ENCODE assay signal across 8 cellular contexts in the genomic region with DNA sequence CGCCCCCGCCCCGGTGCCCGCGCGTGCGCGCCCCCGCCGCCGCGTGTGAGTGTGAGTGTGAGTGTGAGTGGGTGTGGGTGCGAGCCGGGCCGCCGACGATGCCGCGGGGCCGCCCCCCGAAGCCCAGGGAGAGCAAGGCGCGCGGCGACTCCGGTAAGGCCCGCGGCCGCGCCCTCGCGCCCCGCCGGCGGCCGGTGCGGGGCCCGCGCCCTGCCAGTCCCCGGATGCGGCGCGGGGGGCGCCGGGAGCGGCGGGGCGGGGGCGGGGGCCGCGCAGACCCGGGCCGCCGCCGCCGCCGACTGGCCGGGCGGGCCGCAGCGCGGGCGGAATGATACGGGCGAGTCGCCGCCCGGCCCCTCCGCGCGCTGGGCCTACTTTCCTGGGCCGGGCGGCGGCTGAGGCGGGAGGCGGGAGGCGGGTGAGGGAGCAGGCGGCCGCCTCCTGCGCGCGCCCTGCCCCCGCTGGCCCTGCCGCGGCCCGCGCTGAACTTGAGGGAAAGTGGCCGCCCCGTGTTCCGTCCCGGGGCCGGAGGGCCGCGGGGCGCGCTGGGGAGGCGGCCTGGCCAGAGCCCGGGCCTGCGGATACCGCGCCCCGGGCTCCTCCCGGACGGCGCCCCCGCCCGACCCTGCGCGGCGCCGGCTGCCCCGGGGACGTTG.
DNase-seq lines count a peak whose midpoint lies in the region; ATAC-seq and TF ChIP-seq lines count a peak whose summit lies in the region.

A gene (plus strand): TSS at position 48 of the 656 bp plus-strand sequence. CDS start 51 bp downstream, at position 99.

- H3K4me1 ChIP-seq in muscle layer of colon (ENCODE audit: insufficient read depth, low read length), result peaks cover 18% of the 10 kb centered on the region

- peaks cover 33% of the 10 kb centered on the region for H3K36me3 Mint-ChIP-seq in activated T-cell treated with anti-CD3 and anti-CD28 coated beads, Interleukin-2, amount 50 U/mL, for 24 hours (ENCODE audit: low read depth)

- H3K27ac ChIP-seq in C4-2B (peak within 1 kb of the TSS; percentile 99), muscle layer of colon (ENCODE audit: low read depth, low read length) (peak within 1 kb of the TSS; percentile 90)

- H3K36me3 ChIP-seq in muscle layer of colon (ENCODE audit: insufficient read depth, low read length), result no peaks in the 10 kb centered on the region

- peaks cover 58% of the 10 kb centered on the region for H3K4me1 Mint-ChIP-seq in activated T-cell treated with anti-CD3 and anti-CD28 coated beads, Interleukin-2, amount 50 U/mL, for 24 hours (ENCODE audit: low read depth)

- TF ChIP-seq POLR2A in GM19193 (IDR thresholded peaks at IDR 0.05; ENCODE audit: extremely low read depth, insufficient read depth, insufficient read length) (peak; percentile 61), erythroblast (IDR thresholded peaks at IDR 0.05; ENCODE audit: low read length) (peak; percentile 78)

- no peaks in the 10 kb centered on the region for H3K27me3 ChIP-seq in muscle layer of colon (ENCODE audit: control insufficient read depth in 1 of 2, insufficient read depth in 2 of 2, low read length in 2 of 2)

- no peaks in the 10 kb centered on the region for H3K9me3 Mint-ChIP-seq in activated T-cell treated with anti-CD3 and anti-CD28 coated beads, Interleukin-2, amount 50 U/mL, for 24 hours

- peak within 1 kb of the TSS; percentile 83 to 94 for H3K4me3 ChIP-seq in muscle layer of colon (ENCODE audit: low read depth in 1 of 2, low read length in 2 of 2)

- peak; percentile 54 for ATAC-seq in HG03354 (IDR thresholded peaks at IDR 0.05; ENCODE audit: poor library complexity, severe bottlenecking, unreplicated experiment)

- H3K9ac ChIP-seq in muscle layer of colon (ENCODE audit: low read length), result peak within 1 kb of the TSS; percentile 87

- H3K27me3 Mint-ChIP-seq in activated T-cell treated with anti-CD3 and anti-CD28 coated beads, Interleukin-2, amount 50 U/mL, for 24 hours, result no peaks in the 10 kb centered on the region

- no peak for TF ChIP-seq CTCF in C4-2B (conservative IDR thresholded peaks at IDR 0.05)

- no peaks in the 10 kb centered on the region for H3K9me3 ChIP-seq in muscle layer of colon (ENCODE audit: low read length)

- DNase-seq in NOMO-1 treated with dmso at 0.1 percent for 144 hours (lab: John Stamatoyannopoulos, UW; ENCODE audit: unreplicated experiment) (peak; percentile 46), erythroblast (lab: John Stamatoyannopoulos, UW) (peak; percentile 95 to 96)
- DNase-seq in activated T-cell treated with anti-CD3 and anti-CD28 coated beads, Interleukin-2, amount 50 U/mL, for 24 hours, result peak; percentile 81
- DNase-seq in stimulated activated CD8-positive, alpha-beta memory T cell treated with anti-CD3 and anti-CD28 coated beads, Interleukin-7, amount 100 ng/mL, for 24 hours (ENCODE audit: low read depth), result peak; percentile 41

- peak within 1 kb of the TSS; percentile 92 for H3K4me3 Mint-ChIP-seq in activated T-cell treated with anti-CD3 and anti-CD28 coated beads, Interleukin-2, amount 50 U/mL, for 24 hours

- peak within 1 kb of the TSS; percentile 94 for H3K27ac Mint-ChIP-seq in activated T-cell treated with anti-CD3 and anti-CD28 coated beads, Interleukin-2, amount 50 U/mL, for 24 hours

Comparison
In these comparisons a context has a peak if more than half of its experiments do, and no peak if none do; other contexts are left out.
1. Peak in every context shown above with its lines: DNase-seq, ATAC-seq, H3K4me3 ChIP-seq and H3K27ac ChIP-seq.
2. DNase-seq: peak in every context shown above with its lines; median percentile 96 in erythroblast; 81 in activated T-cell treated with anti-CD3 and anti-CD28 coated beads, Interleukin-2, amount 50 U/mL, for 24 hours; 46 in NOMO-1 treated with dmso at 0.1 percent for 144 hours; 41 in stimulated activated CD8-positive, alpha-beta memory T cell treated with anti-CD3 and anti-CD28 coated beads, Interleukin-7, amount 100 ng/mL, for 24 hours.